ENCODE assay signal across 17 cellular contexts in genomic region chr3:165192610-165193192, GRCh38. TPM values are rescaled to one million over a fixed set of nuclear protein-coding genes. Genes with fewer than 3 reads are reported as not detected.
DNase-seq lines count a peak whose midpoint lies in the region; FAIRE-seq and TF ChIP-seq lines count a peak whose summit lies in the region.
"Had no signal": no experiment of that assay in that cellular context is flagged by ENCODE, and none has a peak within 500 bp of the region (broad histone marks: within the 10 kb centered on the region; RNA-seq: fewer than 3 reads in every experiment).

No MANE protein-coding gene starts in this region.

- H3K4me1 Mint-ChIP-seq in glutamatergic neuron (ENCODE audit: low read depth, unreplicated experiment) (peaks cover 23% of the 10 kb centered on the region), neural crest cell (peaks cover 45% of the 10 kb centered on the region)
- H3K4me1 Mint-ChIP-seq in CD4-positive, alpha-beta memory T cell, result peaks cover 17 to 28% (median 20%) of the 10 kb centered on the region in 4 donors

- H3K4me3 ChIP-seq in NT2/D1 (ENCODE audit: insufficient read length, low read depth), result peak overlapping the region; percentile 52
- H3K4me3 ChIP-seq in CD4-positive, alpha-beta memory T cell (ENCODE audit: low read length in 2 of 2), result no peak overlapping the region
- no peak overlapping the region for H3K4me3 ChIP-seq in small intestine (ENCODE audit: low read depth in 1 of 2, low read length in 2 of 2)

- no peak for FAIRE-seq in small intestine (lab: Jason Lieb, UNC)
- FAIRE-seq in GM12891 (lab: Jason Lieb, UNC), result no peak

- DNase-seq in ELF-1 (ENCODE audit: low read depth, low spot score), result peak; percentile 58
- peak; percentile 87 for DNase-seq in NT2/D1 (ENCODE audit: low read depth, low spot score)
- peak; percentile 33 for DNase-seq in glutamatergic neuron
- DNase-seq in neural crest cell (ENCODE audit: low read depth, low spot score), result peak; percentile 20
- no peak for DNase-seq in CD4-positive, alpha-beta memory T cell
- DNase-seq in small intestine, result no peak
- DNase-seq in activated CD4-positive, CD25-positive, alpha-beta regulatory T cell (lab: John Stamatoyannopoulos, UW), result no peak
- DNase-seq in GM12891 (ENCODE audit: insufficient read length, low spot score), result no peak
- DNase-seq: activated CD4-positive, alpha-beta T cell treated with anti-CD3 and anti-CD28 coated beads, Interleukin-2, amount 50 U/mL, for 48 hours; DMS 273 treated with DMSO at 0.1 percent for 48 hours; psoas muscle; stimulated activated naive CD4-positive, alpha-beta T cell treated with Interleukin-2 at 50 U/mL for 16 hours; T1000 had no signal

- H3K4me3 Mint-ChIP-seq in glutamatergic neuron (ENCODE audit: unreplicated experiment), result peak overlapping the region; percentile 93
- peak overlapping the region; percentile 97 for H3K4me3 Mint-ChIP-seq in neural crest cell
- peak overlapping the region in 1 of 8 donors; percentile 48 for H3K4me3 Mint-ChIP-seq in CD4-positive, alpha-beta memory T cell
- H3K4me3 Mint-ChIP-seq: activated T-helper 17 cell treated with anti-CD3 and anti-CD28 coated beads, Interleukin-2, amount 50 U/mL, for 72 hours had no signal

- peaks cover 50% of the 10 kb centered on the region for H3K27me3 ChIP-seq in NT2/D1 (ENCODE audit: insufficient read depth, insufficient read length)
- H3K27me3 ChIP-seq in CD4-positive, alpha-beta memory T cell (ENCODE audit: insufficient read depth, low read length), result peaks cover 7% of the 10 kb centered on the region
- H3K27me3 ChIP-seq in small intestine (ENCODE audit: control insufficient read depth in 2 of 2, insufficient read depth in 2 of 2, low read length in 2 of 2), result peaks cover 3 to 33% of the 10 kb centered on the region in 2 donors

- peaks cover 23% of the 10 kb centered on the region for H3K27me3 Mint-ChIP-seq in glutamatergic neuron (ENCODE audit: unreplicated experiment)
- H3K27me3 Mint-ChIP-seq in neural crest cell (ENCODE audit: low read depth), result peaks cover 71% of the 10 kb centered on the region
- peaks cover 35 to 37% of the 10 kb centered on the region in 2 donors for H3K27me3 Mint-ChIP-seq in CD4-positive, alpha-beta memory T cell

- WGBS in small intestine, 3 donors, result 6 to 12% (median 8%) methylated on average over 13 to 14 of the region's 14 CpGs

- H3K36me3 ChIP-seq in NT2/D1 (ENCODE audit: insufficient read depth, insufficient read length, low read length) (no peaks in the 10 kb centered on the region), small intestine (ENCODE audit: control insufficient read depth in 2 of 2, insufficient read depth in 2 of 2, low read length in 2 of 2) (no peaks in the 10 kb centered on the region)
- H3K36me3 ChIP-seq in CD4-positive, alpha-beta memory T cell (ENCODE audit: insufficient read depth, low read length), result no peaks in the 10 kb centered on the region
- H3K36me3 ChIP-seq: ascending aorta had no signal

- intact Hi-C loops in CD4-positive, alpha-beta memory T cell (cut with micrococcal nuclease), result no loop called here

- peaks cover 12% of the 10 kb centered on the region for H3K9me3 Mint-ChIP-seq in glutamatergic neuron (ENCODE audit: unreplicated experiment)
- no peaks in the 10 kb centered on the region for H3K9me3 Mint-ChIP-seq in neural crest cell
- H3K9me3 Mint-ChIP-seq in CD4-positive, alpha-beta memory T cell, result peaks cover 0 to 14% (median 4%) of the 10 kb centered on the region in 8 donors
- H3K9me3 Mint-ChIP-seq: activated T-helper 17 cell treated with anti-CD3 and anti-CD28 coated beads, Interleukin-2, amount 50 U/mL, for 72 hours had no signal

- POLR2A ChIA-PET in CD4-positive, alpha-beta memory T cell (lab: Charles Lee; ENCODE audit: partially characterized antibody), result no interaction called here

- H3K27ac ChIP-seq in CD4-positive, alpha-beta memory T cell (ENCODE audit: low read depth, low read length), result no peak overlapping the region
- no peak overlapping the region for H3K27ac ChIP-seq in small intestine (ENCODE audit: low read depth in 1 of 2, low read length in 1 of 2)
- H3K27ac ChIP-seq: ascending aorta, psoas muscle had no signal

- H3K36me3 Mint-ChIP-seq in glutamatergic neuron (ENCODE audit: unreplicated experiment) (peaks cover 4% of the 10 kb centered on the region), neural crest cell (ENCODE audit: low read depth) (no peaks in the 10 kb centered on the region)
- H3K36me3 Mint-ChIP-seq in CD4-positive, alpha-beta memory T cell, result no peaks in the 10 kb centered on the region

- H3K27ac Mint-ChIP-seq in glutamatergic neuron (ENCODE audit: unreplicated experiment) (no peak overlapping the region), neural crest cell (ENCODE audit: unreplicated experiment) (peak overlapping the region; percentile 85)
- H3K27ac Mint-ChIP-seq in CD4-positive, alpha-beta memory T cell, result no peak overlapping the region
- H3K27ac Mint-ChIP-seq: activated T-helper 17 cell treated with anti-CD3 and anti-CD28 coated beads, Interleukin-2, amount 50 U/mL, for 72 hours had no signal

- H3K9me3 ChIP-seq in NT2/D1 (ENCODE audit: insufficient read depth, low read length), result peaks cover 5% of the 10 kb centered on the region; the same call in 1 of the 2 replicates
- no peaks in the 10 kb centered on the region for H3K9me3 ChIP-seq in CD4-positive, alpha-beta memory T cell (ENCODE audit: control insufficient read depth in 1 of 2, low read length in 2 of 2)
- no peaks in the 10 kb centered on the region for H3K9me3 ChIP-seq in small intestine (ENCODE audit: control insufficient read depth, low read depth)
- H3K9me3 ChIP-seq: ascending aorta, psoas muscle had no signal

- CTCF ChIA-PET in CD4-positive, alpha-beta memory T cell (lab: Charles Lee; ENCODE audit: partially characterized antibody), result interaction anchor here (1.8 kb wide), 1 partner anchor 9 kb away, joined by 4 read pairs; no protein-coding TSS in a partner anchor

- no peaks in the 10 kb centered on the region for H3K4me1 ChIP-seq in NT2/D1 (ENCODE audit: insufficient read depth, insufficient read length)
- no peaks in the 10 kb centered on the region for H3K4me1 ChIP-seq in CD4-positive, alpha-beta memory T cell (ENCODE audit: insufficient read depth, low read length)
- peaks cover 3 to 5% of the 10 kb centered on the region in 2 donors for H3K4me1 ChIP-seq in small intestine (ENCODE audit: control insufficient read depth in 2 of 2, insufficient read depth in 1 of 2, low read depth in 1 of 2, low read length in 1 of 2)

- H3K9ac ChIP-seq in NT2/D1 (ENCODE audit: insufficient read length, low read depth), result peak overlapping the region; percentile 57

- TF ChIP-seq CTCF in glutamatergic neuron (IDR thresholded peaks at IDR 0.05; ENCODE audit: partially characterized antibody, unreplicated experiment), result no peak
- no peak for TF ChIP-seq CTCF in neural crest cell (conservative IDR thresholded peaks at IDR 0.05)

- TF ChIP-seq POLR2A in GM12891 (IDR thresholded peaks at IDR 0.05; ENCODE audit: low read depth, low read length), result no peak

TF ChIP-seq in GM12891, 5 proteins besides CTCF, POLR2A, EP300 and RAD21:
- TF ChIP-seq SPI1 (IDR thresholded peaks at IDR 0.05; ENCODE audit: low read depth, low read length), result no peak
- TF ChIP-seq TAF1 (IDR thresholded peaks at IDR 0.05; ENCODE audit: low read depth, low read length), result no peak
- TF ChIP-seq POU2F2 (IDR thresholded peaks at IDR 0.05; ENCODE audit: low read depth, low read length), result no peak
- no peak for TF ChIP-seq PAX5 (IDR thresholded peaks at IDR 0.05; ENCODE audit: insufficient read depth, low read length, severe bottlenecking)
- no peak for TF ChIP-seq POLR2AphosphoS5 (IDR thresholded peaks at IDR 0.05; ENCODE audit: low read depth, low read length)

RNA-seq across cellular contexts. Expression of gene SLITRK3, which starts 3.5 kb away (rescaled TPM):
- total RNA-seq in glutamatergic neuron (ENCODE audit: unreplicated experiment) (not detected), neural crest cell (0.51 and 1.4 TPM in 2 replicates)
- total RNA-seq in CD4-positive, alpha-beta memory T cell, result not detected
- polyA plus RNA-seq in CD4-positive, alpha-beta memory T cell, result not detected
- polyA plus RNA-seq in small intestine, result under 1 TPM in 1 of 3 donors, not detected in 2; 0.28 TPM
- not detected for polyA plus RNA-seq in GM12891 (2012; ENCODE audit: low read depth, missing spikeins)
- total RNA-seq: activated T-helper 17 cell treated with anti-CD3 and anti-CD28 coated beads, Interleukin-2, amount 50 U/mL, for 72 hours; ascending aorta; mesenteric fat pad; RPMI7951 had no signal

Comparison
In these comparisons a context has a peak if more than half of its experiments do, and no peak if none do; other contexts are left out.
1. DNase-seq: peak in ELF-1 (single experiment), NT2/D1 (single experiment), glutamatergic neuron (single experiment) and neural crest cell (single experiment); none in CD4-positive, alpha-beta memory T cell (0 of 5), small intestine (single experiment), activated CD4-positive, CD25-positive, alpha-beta regulatory T cell (0 of 4) and GM12891 (single experiment).